Comparison of ENCODE assay signal across 1 cellular context in genomic region chr9:28365736-28366135, GRCh38.
TF ChIP-seq lines count a peak whose summit lies in the region.

No MANE protein-coding gene starts in this region.

TF ChIP-seq in WTC11, 78 proteins besides CTCF, POLR2A, EP300 and RAD21 (continued from another document):
- TF ChIP-seq ZNF425 (CRISPR knock-in tag; conservative IDR thresholded peaks at IDR 0.05) = no peak
